In genomic region chr10:21572578-21572977, GRCh38 we compare ENCODE assay signal across 17 cellular contexts. TPM values are rescaled to one million over a fixed set of nuclear protein-coding genes. Genes with fewer than 3 reads are reported as not detected.
DNase-seq lines count a peak whose midpoint lies in the region; ATAC-seq, FAIRE-seq and TF ChIP-seq lines count a peak whose summit lies in the region.
"Had no signal": no experiment of that assay in that cellular context is flagged by ENCODE, and none has a peak within 500 bp of the region (broad histone marks: within the 10 kb centered on the region; RNA-seq: fewer than 3 reads in every experiment).

No MANE protein-coding gene starts in this region.

- H3K4me3 Mint-ChIP-seq in stimulated activated memory B cell treated with anti-CD40 and anti-IgM and Interleukin-4, amounts not matched to agents 10 μg/mL and 1 μg/mL and 100 μg/mL, for 72 hours = no peak overlapping the region
- H3K4me3 Mint-ChIP-seq: brain; CD8-positive, alpha-beta T cell; neural crest cell had no signal

- POLR2A ChIA-PET in HepG2 (lab: Yijun Ruan, JAX) = interaction anchor here (1.2 kb wide), 1 partner anchor 77 kb away, joined by 5 read pairs; no protein-coding TSS in a partner anchor

- H3K9me3 Mint-ChIP-seq in stimulated activated memory B cell treated with anti-CD40 and anti-IgM and Interleukin-4, amounts not matched to agents 10 μg/mL and 1 μg/mL and 100 μg/mL, for 72 hours = no peaks in the 10 kb centered on the region
- H3K9me3 Mint-ChIP-seq: CD8-positive, alpha-beta T cell; neural crest cell had no signal

- peak overlapping the region; percentile 6 for H3K27ac Mint-ChIP-seq in stimulated activated memory B cell treated with anti-CD40 and anti-IgM and Interleukin-4, amounts not matched to agents 10 μg/mL and 1 μg/mL and 100 μg/mL, for 72 hours
- H3K27ac Mint-ChIP-seq: CD8-positive, alpha-beta T cell had no signal

- peaks cover 68% of the 10 kb centered on the region for H3K4me1 Mint-ChIP-seq in stimulated activated memory B cell treated with anti-CD40 and anti-IgM and Interleukin-4, amounts not matched to agents 10 μg/mL and 1 μg/mL and 100 μg/mL, for 72 hours

- H3K79me2 ChIP-seq in HepG2 (ENCODE audit: insufficient read depth, low read length) = peaks cover 96% of the 10 kb centered on the region

- peaks cover 56% of the 10 kb centered on the region for H3K36me3 Mint-ChIP-seq in stimulated activated memory B cell treated with anti-CD40 and anti-IgM and Interleukin-4, amounts not matched to agents 10 μg/mL and 1 μg/mL and 100 μg/mL, for 72 hours

- no peak for FAIRE-seq in HepG2 (lab: Jason Lieb, UNC)
- FAIRE-seq: islet of Langerhans had no signal

- TF ChIP-seq POLR2A in HepG2 (IDR thresholded peaks at IDR 0.05; ENCODE audit: insufficient read depth in 1 of 2, low read depth in 2 of 2, low read length in 2 of 2) = no peak

- intact Hi-C loops in HepG2 (cut with micrococcal nuclease; ENCODE audit: unreplicated experiment) = loop anchor here (5.0 kb wide), 1 partner anchor 40 kb away; no protein-coding TSS in a partner anchor

- H3K27me3 ChIP-seq in HepG2 (ENCODE audit: control insufficient read depth in 1 of 2, insufficient read depth in 2 of 2, low read length in 2 of 2) = no peaks in the 10 kb centered on the region
- H3K27me3 ChIP-seq: stomach had no signal

- CTCF ChIA-PET in HepG2 (lab: Yijun Ruan, JAX; ENCODE audit: low intra/inter-chr PET ratio, low total read pairs) = no interaction called here

- H3K4me1 ChIP-seq in HepG2 (ENCODE audit: insufficient read depth, low read length) = peaks cover 69% of the 10 kb centered on the region

- DNase-seq in LHCN-M2 (ENCODE audit: low read depth) (peak; percentile 83), choroid plexus epithelial cell (ENCODE audit: low read depth) (peak; percentile 77), HepG2 (ENCODE audit: low spot score) (no peak), GM19240 (ENCODE audit: insufficient read length, low spot score) (no peak)
- DNase-seq: CD8-positive, alpha-beta T cell; NCI-H1436 treated with DMSO at 0.1 percent for 48 hours; NCI-H69; SHP77; stomach had no signal

- BruUV-seq in HepG2 (replicated peaks; lab: Mats Ljungman, UMichigan) = no TSS peak

- no peak overlapping the region for H3K9ac ChIP-seq in HepG2 (ENCODE audit: insufficient read depth, low read depth, low read length)

- H4K20me1 ChIP-seq in HepG2 (ENCODE audit: insufficient read depth, low read length) = no peaks in the 10 kb centered on the region

- TF ChIP-seq EP300 in HepG2 (IDR thresholded peaks at IDR 0.05; ENCODE audit: low read depth in 2 of 2, low read length in 2 of 2) (no peak), HepG2 (CRISPR knock-in tag; IDR thresholded peaks at IDR 0.05; ENCODE audit: borderline replicate concordance) (no peak)

- H2AFZ ChIP-seq in HepG2 (ENCODE audit: low read length) = no peak overlapping the region

- H3K9me3 ChIP-seq in HepG2 (ENCODE audit: low read length) = no peaks in the 10 kb centered on the region
- H3K9me3 ChIP-seq: stomach had no signal

- in situ Hi-C loops in HepG2 (cut with HindIII; ENCODE audit: extremely low pct_ligation_motif_present, low pct_unique_long_range_greater_than_20kb) = no loop called here

- TF ChIP-seq RAD21 in HepG2 (CRISPR knock-in tag; IDR thresholded peaks at IDR 0.05) = no peak

- peak overlapping the region; percentile 17; the same call in 1 of the 2 replicates for H3K4me2 ChIP-seq in HepG2 (ENCODE audit: low read depth, low read length)

- TF ChIP-seq CTCF in choroid plexus epithelial cell (conservative IDR thresholded peaks at IDR 0.05; ENCODE audit: low read depth, low read length) (no peak), HepG2 (CRISPR knock-in tag; IDR thresholded peaks at IDR 0.05) (no peak)

- ATAC-seq in HepG2 = no peak
- no peak for ATAC-seq in stimulated activated memory B cell treated with anti-CD40 and anti-IgM and Interleukin-4, amounts not matched to agents 10 μg/mL and 1 μg/mL and 100 μg/mL, for 72 hours
- ATAC-seq in GM18873 (IDR thresholded peaks at IDR 0.05; ENCODE audit: low FRiP score, unreplicated experiment) = no peak
- no peak for ATAC-seq in HG03460 (IDR thresholded peaks at IDR 0.05; ENCODE audit: unreplicated experiment)
- no peak for ATAC-seq in HG03342 (IDR thresholded peaks at IDR 0.05; ENCODE audit: unreplicated experiment)
- ATAC-seq: CD8-positive, alpha-beta T cell had no signal

- H3K27me3 Mint-ChIP-seq in stimulated activated memory B cell treated with anti-CD40 and anti-IgM and Interleukin-4, amounts not matched to agents 10 μg/mL and 1 μg/mL and 100 μg/mL, for 72 hours = no peaks in the 10 kb centered on the region
- H3K27me3 Mint-ChIP-seq: brain had no signal

- peak overlapping the region; percentile 39 for H3K27ac ChIP-seq in HepG2 (ENCODE audit: extremely low read length, insufficient read depth, low read length)
- H3K27ac ChIP-seq: stomach, VCaP had no signal

- H3K4me3 ChIP-seq in choroid plexus epithelial cell (ENCODE audit: low read depth, low read length) = no peak overlapping the region
- no peak overlapping the region for H3K4me3 ChIP-seq in HepG2 (replicated peaks in 1 of 3; ENCODE audit: insufficient read depth in 1 of 3, low read depth in 2 of 3, low read length in 3 of 3)
- H3K4me3 ChIP-seq: stomach had no signal

- H3K36me3 ChIP-seq in HepG2 (replicated peaks in 1 of 2; ENCODE audit: control insufficient read depth in 1 of 2, insufficient read depth in 2 of 2, low read length in 2 of 2) = peaks cover 2 to 19% of the 10 kb centered on the region in 2 experiments; a peak in 4 of 5 replicates

- WGBS in HepG2 (ENCODE audit: low lambda C conversion rate) = 88% methylated on average over 3 of the region's 3 CpGs

TF ChIP-seq in HepG2, 621 proteins besides CTCF, POLR2A, EP300 and RAD21:
- TF ChIP-seq HNF4G (IDR thresholded peaks at IDR 0.05; ENCODE audit: borderline replicate concordance, low read depth, low read length) = no peak
- no peak for TF ChIP-seq HNF4G (CRISPR knock-in tag; IDR thresholded peaks at IDR 0.05; ENCODE audit: borderline replicate concordance, low read depth)
- peak; percentile 70 for TF ChIP-seq FOSL2 (CRISPR knock-in tag; IDR thresholded peaks at IDR 0.05)
- TF ChIP-seq POGZ (CRISPR knock-in tag; IDR thresholded peaks at IDR 0.05) = 0 out of 2 replicates have a peak, but pooled peaks have one; percentile 33
- TF ChIP-seq SALL1 (CRISPR knock-in tag; IDR thresholded peaks at IDR 0.05) = peak; percentile 31; the same call in 1 of the 2 replicates

RNA-seq across cellular contexts. Expression of gene MLLT10, which starts 38.5 kb away (rescaled TPM):
- total RNA-seq in LHCN-M2 (2014; rRNA removed) = 15.0 and 23.3 TPM in 2 replicates
- 9.2 TPM for polyA plus RNA-seq in LHCN-M2 (2012)
- 39.3 and 51.3 TPM in 2 replicates for total RNA-seq in HepG2 (2016; rRNA removed; fragmentation: Illumina TruSeq; extraction: Trizol)
- total RNA-seq in HepG2 (2016; cell fraction: cytosol; rRNA removed; fragmentation: Illumina TruSeq; extraction: Trizol; ENCODE audit: low read depth) = 32.5 and 35.1 TPM in 2 replicates
- total RNA-seq in HepG2 (2016; cell fraction: insoluble cytoplasmic fraction; rRNA removed; fragmentation: Illumina TruSeq; extraction: Trizol) = 40.6 and 48.2 TPM in 2 replicates
- 43.6 and 51.5 TPM in 2 replicates for total RNA-seq in HepG2 (2016; cell fraction: membrane; rRNA removed; fragmentation: Illumina TruSeq; extraction: Trizol)
- 132 and 141 TPM in 2 replicates for total RNA-seq in HepG2 (2016; cell fraction: nucleus; rRNA removed; fragmentation: Illumina TruSeq; extraction: Trizol)
- polyA plus RNA-seq in HepG2 (2011; rRNA removed) = 72.1 and 84.1 TPM in 2 replicates
- 52.6 and 55.4 TPM in 2 replicates for polyA plus RNA-seq in HepG2 (2011; cell fraction: cytosol; rRNA removed)
- 70.8 and 78.9 TPM in 2 replicates for polyA plus RNA-seq in HepG2 (2011; cell fraction: nucleus; rRNA removed)
- polyA plus RNA-seq in HepG2 (2012) = 36.4 and 36.6 TPM in 2 replicates
- 39.6 and 43.2 TPM in 2 replicates for polyA plus RNA-seq in HepG2 (2016; cell fraction: cytosol; fragmentation: Illumina TruSeq; extraction: Trizol; ENCODE audit: low read depth)
- 41.2 and 47.5 TPM in 2 replicates for polyA plus RNA-seq in HepG2 (2016; cell fraction: insoluble cytoplasmic fraction; fragmentation: Illumina TruSeq; extraction: Trizol; ENCODE audit: low read depth)
- 46.0 and 49.8 TPM in 2 replicates for polyA plus RNA-seq in HepG2 (2016; cell fraction: membrane; fragmentation: Illumina TruSeq; extraction: Trizol; ENCODE audit: low read depth)
- polyA plus RNA-seq in HepG2 (2016; cell fraction: nucleus; fragmentation: Illumina TruSeq; extraction: Trizol; ENCODE audit: insufficient read depth, low read depth) = 59.3 and 60.4 TPM in 2 replicates
- polyA minus RNA-seq in HepG2 (2011; rRNA and poly(A)+ RNA removed; ENCODE audit: low replicate concordance) = 65.5 and 210 TPM in 2 replicates
- polyA minus RNA-seq in HepG2 (2011; cell fraction: cytosol; rRNA and poly(A)+ RNA removed) = 28.0 and 33.0 TPM in 2 replicates
- polyA minus RNA-seq in HepG2 (2011; cell fraction: nucleus; rRNA and poly(A)+ RNA removed) = 342 and 460 TPM in 2 replicates

RNA-seq across cellular contexts. Expression of gene SKIDA1, which starts 47.1 kb away (rescaled TPM):
- 0.13 and 0.63 TPM in 2 replicates for total RNA-seq in LHCN-M2 (2014; rRNA removed)
- 0.09 TPM for polyA plus RNA-seq in LHCN-M2 (2012)
- 1.4 and 1.5 TPM in 2 replicates for total RNA-seq in HepG2 (2016; rRNA removed; fragmentation: Illumina TruSeq; extraction: Trizol)
- 0.35 and 0.40 TPM in 2 replicates for total RNA-seq in HepG2 (2016; cell fraction: cytosol; rRNA removed; fragmentation: Illumina TruSeq; extraction: Trizol; ENCODE audit: low read depth)
- 1.1 and 1.2 TPM in 2 replicates for total RNA-seq in HepG2 (2016; cell fraction: insoluble cytoplasmic fraction; rRNA removed; fragmentation: Illumina TruSeq; extraction: Trizol)
- total RNA-seq in HepG2 (2016; cell fraction: membrane; rRNA removed; fragmentation: Illumina TruSeq; extraction: Trizol) = 1.1 TPM in 2 replicates
- total RNA-seq in HepG2 (2016; cell fraction: nucleus; rRNA removed; fragmentation: Illumina TruSeq; extraction: Trizol) = 1.4 TPM in 2 replicates
- polyA plus RNA-seq in HepG2 (2011; rRNA removed) = 0.29 and 0.73 TPM in 2 replicates
- polyA plus RNA-seq in HepG2 (2011; cell fraction: cytosol; rRNA removed) = 0.17 and 0.19 TPM in 2 replicates
- 0.45 and 0.59 TPM in 2 replicates for polyA plus RNA-seq in HepG2 (2011; cell fraction: nucleus; rRNA removed)
- polyA plus RNA-seq in HepG2 (2012) = 0.24 and 0.85 TPM in 2 replicates
- 0.11 and 0.58 TPM in 2 replicates for polyA plus RNA-seq in HepG2 (2016; cell fraction: cytosol; fragmentation: Illumina TruSeq; extraction: Trizol; ENCODE audit: low read depth)
- polyA plus RNA-seq in HepG2 (2016; cell fraction: insoluble cytoplasmic fraction; fragmentation: Illumina TruSeq; extraction: Trizol; ENCODE audit: low read depth) = 0.67 and 0.78 TPM in 2 replicates
- 0.33 and 0.58 TPM in 2 replicates for polyA plus RNA-seq in HepG2 (2016; cell fraction: membrane; fragmentation: Illumina TruSeq; extraction: Trizol; ENCODE audit: low read depth)
- 2.7 and 2.8 TPM in 2 replicates for polyA plus RNA-seq in HepG2 (2016; cell fraction: nucleus; fragmentation: Illumina TruSeq; extraction: Trizol; ENCODE audit: insufficient read depth, low read depth)
- 0.12 and 0.28 TPM in 2 replicates for polyA minus RNA-seq in HepG2 (2011; rRNA and poly(A)+ RNA removed; ENCODE audit: low replicate concordance)
- 0.49 and 0.88 TPM in 2 replicates for polyA minus RNA-seq in HepG2 (2011; cell fraction: cytosol; rRNA and poly(A)+ RNA removed)
- 0.50 and 0.52 TPM in 2 replicates for polyA minus RNA-seq in HepG2 (2011; cell fraction: nucleus; rRNA and poly(A)+ RNA removed)
- total RNA-seq: CD8-positive, alpha-beta T cell had no signal

Comparison
In these comparisons a context has a peak if more than half of its experiments do, and no peak if none do; other contexts are left out.
1. DNase-seq: peak in LHCN-M2 (single experiment) and choroid plexus epithelial cell (single experiment); none in HepG2 (single experiment) and GM19240 (single experiment).